In genomic region chr4:180557348-180557747, GRCh38 we compare ENCODE assay signal across 13 cellular contexts.
DNase-seq lines count a peak whose midpoint lies in the region; ATAC-seq and TF ChIP-seq lines count a peak whose summit lies in the region.
"Had no signal": no experiment of that assay in that cellular context is flagged by ENCODE, and none has a peak within 500 bp of the region (broad histone marks: within the 10 kb centered on the region; RNA-seq: fewer than 3 reads in every experiment).

No MANE protein-coding gene starts in this region.

- 65 to 75% methylated on average over 3 of the region's 3 CpGs for WGBS in testis, 2 donors

- no peaks in the 10 kb centered on the region for H3K9me2 ChIP-seq in MM.1S (replicated peaks; ENCODE audit: insufficient read depth, low read length)

- H4K20me1 ChIP-seq in MM.1S (ENCODE audit: insufficient read depth, low read length) = no peaks in the 10 kb centered on the region

- no peak for DNase-seq in GM12864 (ENCODE audit: low read depth)
- DNase-seq in H4 (ENCODE audit: low spot score) = peak; percentile 13
- DNase-seq in MM.1S = peak; percentile 24
- DNase-seq in epithelial cell of proximal tubule (ENCODE audit: low read depth) = no peak
- DNase-seq in mucosa of descending colon = no peak
- DNase-seq in testis = no peak
- no peak for DNase-seq in posterior cingulate gyrus
- DNase-seq: activated CD4-positive, alpha-beta T cell treated with anti-CD3 and anti-CD28 coated beads, Interleukin-2, amount 50 U/mL, for 4 hours; kidney glomerular epithelial cell; NCI-H526; nucleus accumbens had no signal

- H3K4me2 ChIP-seq in MM.1S (ENCODE audit: low read depth, low read length) = no peak overlapping the region

- TF ChIP-seq CTCF in GM12864 (IDR thresholded peaks at IDR 0.05; ENCODE audit: low read depth, low read length, missing control alignments) = peak; percentile 24
- TF ChIP-seq CTCF in MM.1S (IDR thresholded peaks at IDR 0.05; ENCODE audit: low read length) = peak; percentile 43
- TF ChIP-seq CTCF in epithelial cell of proximal tubule (conservative IDR thresholded peaks at IDR 0.05; ENCODE audit: low read depth, low read length) = peak; percentile 47
- no peak for TF ChIP-seq CTCF in mucosa of descending colon (IDR thresholded peaks at IDR 0.05)
- TF ChIP-seq CTCF in testis (IDR thresholded peaks at IDR 0.05) = peak in 1 of 3 experiments; percentile 39

- H3K27ac ChIP-seq in MM.1S (ENCODE audit: low read length) (no peak overlapping the region), testis (no peak overlapping the region)
- H3K27ac ChIP-seq: coronary artery had no signal

- no peak overlapping the region for H2AFZ ChIP-seq in MM.1S (ENCODE audit: low read length)

- H3K9ac ChIP-seq in MM.1S (ENCODE audit: low read length) = no peak overlapping the region

- H3K27me3 ChIP-seq in MM.1S (replicated peaks; ENCODE audit: insufficient read depth, low read length) = no peaks in the 10 kb centered on the region
- H3K27me3 ChIP-seq in testis = no peaks in the 10 kb centered on the region

- no peak for ATAC-seq in mucosa of descending colon
- ATAC-seq in GM21619 (IDR thresholded peaks at IDR 0.05; ENCODE audit: unreplicated experiment) = no peak

- intact Hi-C loops in mucosa of descending colon (cut with DNase I, micrococcal nuclease) = no loop called here
- intact Hi-C loops in testis (cut with DNase I; ENCODE audit: low total_unique reads) = no loop called here
- intact Hi-C loops in posterior cingulate gyrus (cut with DNase I) = no loop called here

- no peaks in the 10 kb centered on the region for H3F3A ChIP-seq in MM.1S (ENCODE audit: insufficient read depth, low read length)

- TF ChIP-seq POLR2A in testis (IDR thresholded peaks at IDR 0.05) = no peak

- H3K4me1 ChIP-seq in MM.1S (ENCODE audit: low read length) (no peaks in the 10 kb centered on the region), mucosa of descending colon (ENCODE audit: low read depth) (no peaks in the 10 kb centered on the region), testis (no peaks in the 10 kb centered on the region)

- H3K4me3 ChIP-seq in GM12864 (ENCODE audit: low read depth, low read length) (no peak overlapping the region), MM.1S (ENCODE audit: low read length) (no peak overlapping the region), epithelial cell of proximal tubule (ENCODE audit: low read depth, low read length) (no peak overlapping the region), mucosa of descending colon (no peak overlapping the region), testis (no peak overlapping the region)
- H3K4me3 ChIP-seq: coronary artery had no signal

- H3K79me2 ChIP-seq in MM.1S (ENCODE audit: low read length) = no peaks in the 10 kb centered on the region

- no peaks in the 10 kb centered on the region for H3K9me3 ChIP-seq in MM.1S (replicated peaks; ENCODE audit: insufficient read depth, low read length)
- H3K9me3 ChIP-seq in mucosa of descending colon = no peaks in the 10 kb centered on the region
- no peaks in the 10 kb centered on the region for H3K9me3 ChIP-seq in testis

- H3K36me3 ChIP-seq in MM.1S (replicated peaks; ENCODE audit: insufficient read depth, low read length) (no peaks in the 10 kb centered on the region), mucosa of descending colon (ENCODE audit: low read depth) (no peaks in the 10 kb centered on the region), testis (ENCODE audit: low read depth, missing control alignments) (no peaks in the 10 kb centered on the region)

Comparison
In these comparisons a context has a peak if more than half of its experiments do, and no peak if none do; other contexts are left out.
1. DNase-seq: peak in H4 (single experiment) and MM.1S (single experiment); none in GM12864 (single experiment), epithelial cell of proximal tubule (single experiment), mucosa of descending colon (0 of 3), testis (single experiment) and posterior cingulate gyrus (0 of 10).